In the genomic region with DNA sequence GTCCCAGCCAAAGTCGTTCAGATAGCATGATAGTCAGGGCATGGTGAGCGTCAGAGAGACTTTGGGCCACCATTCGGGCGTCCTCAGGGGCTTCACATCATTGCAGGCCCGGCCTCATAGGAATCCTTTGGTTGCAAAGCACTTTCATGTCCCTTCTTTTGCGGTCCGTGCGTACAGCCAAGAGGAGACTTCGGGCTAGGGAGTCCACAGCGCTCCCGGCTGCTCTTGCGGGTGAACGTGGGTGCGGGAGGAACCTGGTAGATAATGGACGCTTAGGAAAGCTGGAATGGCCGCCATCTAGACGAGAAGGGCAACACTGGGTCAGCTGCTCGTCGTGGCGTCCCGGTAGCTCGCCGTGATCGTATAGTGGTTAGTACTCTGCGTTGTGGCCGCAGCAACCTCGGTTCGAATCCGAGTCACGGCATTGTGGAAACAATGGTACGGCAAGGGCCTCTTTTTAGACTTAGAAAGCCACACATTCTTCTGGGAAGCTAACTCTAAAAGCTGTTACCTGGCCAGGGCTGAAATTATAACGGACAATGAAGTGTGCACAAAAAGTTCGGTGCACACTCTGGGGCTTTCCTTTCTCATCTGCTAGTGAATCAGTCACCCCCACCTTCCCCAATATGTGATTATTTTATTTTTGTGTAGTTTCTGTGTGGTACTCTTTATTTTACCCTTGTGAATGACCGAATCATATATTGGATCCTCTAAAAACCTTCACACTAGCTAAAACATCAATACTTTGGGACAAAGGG, we compare ENCODE assay signal across 1 cellular context.
TF ChIP-seq lines count a peak whose summit lies in the region.

No MANE protein-coding gene starts in this region.

TF ChIP-seq in IMR-90, 13 proteins besides CTCF, POLR2A, EP300 and RAD21:
- peak; percentile 89 for TF ChIP-seq FOS (IDR thresholded peaks at IDR 0.05; ENCODE audit: low read depth, low read length)
- TF ChIP-seq CEBPB (IDR thresholded peaks at IDR 0.05; ENCODE audit: low read depth, low read length): no peak
